ENCODE assay signal across 29 cellular contexts in the genomic region with DNA sequence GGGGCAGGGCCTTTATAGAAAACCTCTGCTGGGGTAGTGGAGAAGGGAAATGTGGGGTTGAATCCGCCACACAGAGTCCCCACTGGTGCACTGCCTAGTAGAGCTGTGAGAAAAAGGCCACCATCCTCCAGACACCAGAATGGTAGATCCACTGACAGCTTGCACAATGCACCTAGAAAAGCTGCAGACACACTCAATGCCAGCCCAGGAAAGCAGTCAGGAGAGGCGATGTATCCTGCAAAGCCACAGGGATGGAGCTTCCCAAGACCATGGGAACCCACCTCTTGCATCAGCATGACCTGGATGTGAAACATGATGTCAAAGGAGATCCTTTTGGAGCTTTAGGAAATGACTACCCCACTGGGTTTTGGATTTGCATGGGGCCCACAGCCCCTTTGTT.
DNase-seq lines count a peak whose midpoint lies in the region; ATAC-seq, FAIRE-seq and TF ChIP-seq lines count a peak whose summit lies in the region.
"Had no signal": no experiment of that assay in that cellular context is flagged by ENCODE, and none has a peak within 500 bp of the region (broad histone marks: within the 10 kb centered on the region; RNA-seq: fewer than 3 reads in every experiment).

No MANE protein-coding gene starts in this region.

- H3K9ac ChIP-seq in K562 (ENCODE audit: insufficient read depth in 1 of 2, low read depth in 2 of 2, low read length in 2 of 2): no peak overlapping the region
- H3K9ac ChIP-seq: BLaER1; BLaER1 treated with 17β-estradiol and CSF1 and Interleukin-3, amounts not matched to agents 10 nM and 100 nM had no signal

- DNase-seq in K562 (ENCODE audit: extremely low read depth in 1 of 4, low spot score in 3 of 4): no peak
- no peak for DNase-seq in right atrium auricular region (ENCODE audit: low spot score)
- DNase-seq: 8988T; ACHN; AML-193; BE2C; C1 segment of cervical spinal cord; Caco-2; Calu3; CD4-positive, alpha-beta memory T cell; CD4-positive, alpha-beta T cell; CD4-positive, CD25-positive, alpha-beta regulatory T cell; CD8-positive, alpha-beta memory T cell; CD8-positive, alpha-beta T cell; COR-L47; DMS 273 treated with DMSO at 0.1 percent for 48 hours; DMS153; DMS53; DMS79; DMS79 treated with DMSO at 0.1 percent for 48 hours; DND-41; EL had no signal

- POLR2A ChIA-PET in K562 (lab: Yijun Ruan, JAX): interaction anchor here (0.6 to 0.7 kb wide), 2 partner anchors 9 to 11 kb away, joined by 3 read pairs; no protein-coding TSS in a partner anchor

- CTCF ChIA-PET in K562 (lab: Yijun Ruan, JAX; ENCODE audit: low intra/inter-chr PET ratio): no interaction called here

- TF ChIP-seq RAD21 in K562 (CRISPR knock-in tag; conservative IDR thresholded peaks at IDR 0.05 in 1 of 2, IDR thresholded peaks at IDR 0.05 in 1 of 2): no peak

- no peak for TF ChIP-seq CTCF in K562 (IDR thresholded peaks at IDR 0.05 in 2 of 3, conservative IDR thresholded peaks at IDR 0.05 in 1 of 3; ENCODE audit: insufficient read depth in 2 of 3, low read depth in 1 of 3, low read length in 3 of 3)
- TF ChIP-seq CTCF in right atrium auricular region (IDR thresholded peaks at IDR 0.05): no peak

- WGBS in K562 (ENCODE audit: insufficient coverage, low coverage, missing lambda C conversion rate): 1% methylated on average over 2 of the region's 2 CpGs

- BruUV-seq in K562 (replicated peaks; lab: Mats Ljungman, UMichigan): no TSS peak

- H3K9me3 ChIP-seq in K562 (replicated peaks; ENCODE audit: control insufficient read depth, insufficient read depth, low read depth, low read length): no peaks in the 10 kb centered on the region; the same call in 1 of the 2 replicates
- H3K9me3 ChIP-seq in right atrium auricular region: peaks cover 0 to 7% of the 10 kb centered on the region in 2 donors
- H3K9me3 ChIP-seq: A549, BE2C, BLaER1, Caco-2 had no signal

- no peak; the same call in 2 of the 3 replicates for ATAC-seq in K562
- ATAC-seq: A549; CD8-positive, alpha-beta T cell had no signal

- H3K4me2 ChIP-seq in K562 (ENCODE audit: insufficient read depth, low read length): no peak overlapping the region
- H3K4me2 ChIP-seq: A549; BLaER1; BLaER1 treated with 17β-estradiol and CSF1 and Interleukin-3, amounts not matched to agents 10 nM and 100 nM had no signal

- H3K4me3 ChIP-seq in K562 (no peak overlapping the region), right atrium auricular region (no peak overlapping the region)
- H3K4me3 ChIP-seq: A549; BLaER1; BLaER1 treated with 17β-estradiol and CSF1 and Interleukin-3, amounts not matched to agents 10 nM and 100 nM had no signal

- no peak for FAIRE-seq in K562 (lab: Jason Lieb, UNC)
- FAIRE-seq: A204.1, A549, D721Med had no signal

- H4K20me1 ChIP-seq in K562 (replicated peaks; ENCODE audit: control insufficient read depth, insufficient read depth, low read length): no peaks in the 10 kb centered on the region
- H4K20me1 ChIP-seq: BLaER1; BLaER1 treated with 17β-estradiol and CSF1 and Interleukin-3, amounts not matched to agents 10 nM and 100 nM had no signal

- H3K4me1 ChIP-seq in K562 (replicated peaks in 1 of 2; ENCODE audit: control insufficient read depth in 2 of 2, insufficient read depth in 2 of 2, low read length in 2 of 2): no peaks in the 10 kb centered on the region
- H3K4me1 ChIP-seq in right atrium auricular region: no peaks in the 10 kb centered on the region
- H3K4me1 ChIP-seq: A549; BLaER1; BLaER1 treated with 17β-estradiol and CSF1 and Interleukin-3, amounts not matched to agents 10 nM and 100 nM; Caco-2 had no signal

- in situ Hi-C loops in K562 (cut with MboI): no loop called here

- no peak for TF ChIP-seq EP300 in K562 (IDR thresholded peaks at IDR 0.05; ENCODE audit: low read length)

- TF ChIP-seq POLR2A in K562 (conservative IDR thresholded peaks at IDR 0.05): no peak

- intact Hi-C loops in K562 (cut with micrococcal nuclease): no loop called here

- H3K79me2 ChIP-seq in K562 (ENCODE audit: control insufficient read depth, insufficient read depth, low read length): no peaks in the 10 kb centered on the region

- no peaks in the 10 kb centered on the region for H3K27me3 ChIP-seq in K562 (ENCODE audit: control insufficient read depth in 2 of 2, insufficient read depth in 2 of 2, low read length in 2 of 2)
- no peaks in the 10 kb centered on the region for H3K27me3 ChIP-seq in right atrium auricular region
- H3K27me3 ChIP-seq: BE2C; BLaER1; BLaER1 treated with 17β-estradiol and CSF1 and Interleukin-3, amounts not matched to agents 10 nM and 100 nM had no signal

- no peaks in the 10 kb centered on the region for H3K9me1 ChIP-seq in K562 (ENCODE audit: control insufficient read depth, insufficient read depth, low read length)

- H2AFZ ChIP-seq in K562 (ENCODE audit: low read depth, low read length): no peak overlapping the region

- no peaks in the 10 kb centered on the region for H3K36me3 ChIP-seq in K562 (ENCODE audit: control insufficient read depth, insufficient read depth, low read length)
- H3K36me3 ChIP-seq in right atrium auricular region: no peaks in the 10 kb centered on the region
- H3K36me3 ChIP-seq: BE2C; BLaER1; BLaER1 treated with 17β-estradiol and CSF1 and Interleukin-3, amounts not matched to agents 10 nM and 100 nM had no signal

- H3K27ac ChIP-seq in K562 (ENCODE audit: extremely low read depth, low read depth, low read length): no peak overlapping the region
- H3K27ac ChIP-seq in right atrium auricular region: no peak overlapping the region
- H3K27ac ChIP-seq: 22Rv1; A549; BLaER1; BLaER1 treated with 17β-estradiol and CSF1 and Interleukin-3, amounts not matched to agents 10 nM and 100 nM; C4-2B had no signal

TF ChIP-seq in K562, 482 proteins besides CTCF, POLR2A, EP300 and RAD21:
- TF ChIP-seq, protein P1, sequence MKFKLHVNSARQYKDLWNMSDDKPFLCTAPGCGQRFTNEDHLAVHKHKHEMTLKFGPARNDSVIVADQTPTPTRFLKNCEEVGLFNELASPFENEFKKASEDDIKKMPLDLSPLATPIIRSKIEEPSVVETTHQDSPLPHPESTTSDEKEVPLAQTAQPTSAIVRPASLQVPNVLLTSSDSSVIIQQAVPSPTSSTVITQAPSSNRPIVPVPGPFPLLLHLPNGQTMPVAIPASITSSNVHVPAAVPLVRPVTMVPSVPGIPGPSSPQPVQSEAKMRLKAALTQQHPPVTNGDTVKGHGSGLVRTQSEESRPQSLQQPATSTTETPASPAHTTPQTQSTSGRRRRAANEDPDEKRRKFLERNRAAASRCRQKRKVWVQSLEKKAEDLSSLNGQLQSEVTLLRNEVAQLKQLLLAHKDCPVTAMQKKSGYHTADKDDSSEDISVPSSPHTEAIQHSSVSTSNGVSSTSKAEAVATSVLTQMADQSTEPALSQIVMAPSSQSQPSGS (CRISPR knock-in tag; IDR thresholded peaks at IDR 0.05): peak; percentile 32; the same call in 1 of the 2 replicates
- TF ChIP-seq, protein P2, sequence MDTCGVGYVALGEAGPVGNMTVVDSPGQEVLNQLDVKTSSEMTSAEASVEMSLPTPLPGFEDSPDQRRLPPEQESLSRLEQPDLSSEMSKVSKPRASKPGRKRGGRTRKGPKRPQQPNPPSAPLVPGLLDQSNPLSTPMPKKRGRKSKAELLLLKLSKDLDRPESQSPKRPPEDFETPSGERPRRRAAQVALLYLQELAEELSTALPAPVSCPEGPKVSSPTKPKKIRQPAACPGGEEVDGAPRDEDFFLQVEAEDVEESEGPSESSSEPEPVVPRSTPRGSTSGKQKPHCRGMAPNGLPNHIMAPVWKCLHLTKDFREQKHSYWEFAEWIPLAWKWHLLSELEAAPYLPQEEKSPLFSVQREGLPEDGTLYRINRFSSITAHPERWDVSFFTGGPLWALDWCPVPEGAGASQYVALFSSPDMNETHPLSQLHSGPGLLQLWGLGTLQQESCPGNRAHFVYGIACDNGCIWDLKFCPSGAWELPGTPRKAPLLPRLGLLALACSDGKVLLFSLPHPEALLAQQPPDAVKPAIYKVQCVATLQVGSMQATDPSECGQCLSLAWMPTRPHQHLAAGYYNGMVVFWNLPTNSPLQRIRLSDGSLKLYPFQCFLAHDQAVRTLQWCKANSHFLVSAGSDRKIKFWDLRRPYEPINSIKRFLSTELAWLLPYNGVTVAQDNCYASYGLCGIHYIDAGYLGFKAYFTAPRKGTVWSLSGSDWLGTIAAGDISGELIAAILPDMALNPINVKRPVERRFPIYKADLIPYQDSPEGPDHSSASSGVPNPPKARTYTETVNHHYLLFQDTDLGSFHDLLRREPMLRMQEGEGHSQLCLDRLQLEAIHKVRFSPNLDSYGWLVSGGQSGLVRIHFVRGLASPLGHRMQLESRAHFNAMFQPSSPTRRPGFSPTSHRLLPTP (IDR thresholded peaks at IDR 0.05; ENCODE audit: borderline replicate concordance, extremely low read depth, insufficient read length): no peak
- peak in 1 of 2 experiments; percentile 55; a peak in 1 of 3 replicates for TF ChIP-seq CBX3 (IDR thresholded peaks at IDR 0.05; ENCODE audit: borderline replicate concordance in 1 of 2, low read length in 2 of 2)
- peak; percentile 56 for TF ChIP-seq SETDB1 (IDR thresholded peaks at IDR 0.05; ENCODE audit: low read length)
